Comparison of ENCODE assay signal across 1 cellular context in genomic region chr12:78683031-78683430, GRCh38.
TF ChIP-seq lines count a peak whose summit lies in the region.

No MANE protein-coding gene starts in this region.

TF ChIP-seq in GM23338, 12 proteins besides CTCF, POLR2A, EP300 and RAD21 (continued from another document):
- TF ChIP-seq, protein P1, sequence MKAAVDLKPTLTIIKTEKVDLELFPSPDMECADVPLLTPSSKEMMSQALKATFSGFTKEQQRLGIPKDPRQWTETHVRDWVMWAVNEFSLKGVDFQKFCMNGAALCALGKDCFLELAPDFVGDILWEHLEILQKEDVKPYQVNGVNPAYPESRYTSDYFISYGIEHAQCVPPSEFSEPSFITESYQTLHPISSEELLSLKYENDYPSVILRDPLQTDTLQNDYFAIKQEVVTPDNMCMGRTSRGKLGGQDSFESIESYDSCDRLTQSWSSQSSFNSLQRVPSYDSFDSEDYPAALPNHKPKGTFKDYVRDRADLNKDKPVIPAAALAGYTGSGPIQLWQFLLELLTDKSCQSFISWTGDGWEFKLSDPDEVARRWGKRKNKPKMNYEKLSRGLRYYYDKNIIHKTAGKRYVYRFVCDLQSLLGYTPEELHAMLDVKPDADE (IDR thresholded peaks at IDR 0.05): no peak
- TF ChIP-seq CREB1 (CRISPR knock-in tag; IDR thresholded peaks at IDR 0.05; ENCODE audit: low read depth): no peak
- TF ChIP-seq ZNF114 (CRISPR knock-in tag; IDR thresholded peaks at IDR 0.05): no peak
- TF ChIP-seq EZH2phosphoT487 (IDR thresholded peaks at IDR 0.05; ENCODE audit: unreplicated experiment): no peak
- no peak for TF ChIP-seq EZH2 (IDR thresholded peaks at IDR 0.05; ENCODE audit: low read depth, unreplicated experiment)
- TF ChIP-seq NANOG (IDR thresholded peaks at IDR 0.05; ENCODE audit: borderline replicate concordance): no peak
- no peak for TF ChIP-seq ZNF331 (CRISPR knock-in tag; IDR thresholded peaks at IDR 0.05; ENCODE audit: low read depth)
- no peak for TF ChIP-seq ZNF462 (CRISPR knock-in tag; IDR thresholded peaks at IDR 0.05)
- TF ChIP-seq JUNB (IDR thresholded peaks at IDR 0.05; ENCODE audit: unreplicated experiment): no peak
- no peak for TF ChIP-seq POLR2AphosphoS5 (IDR thresholded peaks at IDR 0.05; ENCODE audit: low read depth)
TF ChIP-seq in GM23338: peak in this region for 0.
